Comparison of ENCODE assay signal across 12 cellular contexts in genomic region chr17:40432864-40433528, GRCh38. TPM values are rescaled to one million over a fixed set of nuclear protein-coding genes. Genes with fewer than 3 reads are reported as not detected.
DNase-seq lines count a peak whose midpoint lies in the region; ATAC-seq and TF ChIP-seq lines count a peak whose summit lies in the region.
"Had no signal": no experiment of that assay in that cellular context is flagged by ENCODE, and none has a peak within 500 bp of the region (broad histone marks: within the 10 kb centered on the region; RNA-seq: fewer than 3 reads in every experiment).

No MANE protein-coding gene starts in this region.

- H3K4me1 ChIP-seq in stomach smooth muscle (ENCODE audit: control insufficient read depth, insufficient read depth, low read length) (peaks cover 39% of the 10 kb centered on the region), testis (no peaks in the 10 kb centered on the region)
- H3K4me1 ChIP-seq: ascending aorta had no signal

- H3K4me1 Mint-ChIP-seq in brain = peaks cover 14% of the 10 kb centered on the region

- peaks cover 0 to 6% (median 2%) of the 10 kb centered on the region in 5 experiments for H3K9me3 Mint-ChIP-seq in brain
- H3K9me3 Mint-ChIP-seq: activated CD4-positive, alpha-beta memory T cell treated with anti-CD3 and anti-CD28 coated beads for 36 hours; memory B cell had no signal

- peaks cover 21% of the 10 kb centered on the region for H3K27me3 Mint-ChIP-seq in brain
- H3K27me3 Mint-ChIP-seq: activated CD4-positive, alpha-beta memory T cell treated with anti-CD3 and anti-CD28 coated beads for 36 hours had no signal

- TF ChIP-seq CTCF in brain (conservative IDR thresholded peaks at IDR 0.05) = no peak
- TF ChIP-seq CTCF in testis (IDR thresholded peaks at IDR 0.05) = no peak

- peak overlapping the region in 1 of 5 experiments; percentile 49 for H3K4me3 Mint-ChIP-seq in brain
- H3K4me3 Mint-ChIP-seq: activated CD4-positive, alpha-beta memory T cell treated with anti-CD3 and anti-CD28 coated beads for 36 hours; memory B cell had no signal

- ATAC-seq in HG03432 (IDR thresholded peaks at IDR 0.05; ENCODE audit: unreplicated experiment) = no peak
- ATAC-seq: gastrocnemius medialis had no signal

- H3K36me3 ChIP-seq in KOPT-K1 (ENCODE audit: insufficient read depth, low read length) = no peaks in the 10 kb centered on the region
- H3K36me3 ChIP-seq in stomach smooth muscle (ENCODE audit: control insufficient read depth in 2 of 2, insufficient read depth in 2 of 2, low read length in 2 of 2) = no peaks in the 10 kb centered on the region
- no peaks in the 10 kb centered on the region for H3K36me3 ChIP-seq in testis (ENCODE audit: low read depth, missing control alignments)
- H3K36me3 ChIP-seq: ascending aorta, gastrocnemius medialis had no signal

- H3K27ac ChIP-seq in KOPT-K1 (ENCODE audit: low read depth, low read length, poor library complexity, severe bottlenecking) (peak overlapping the region; percentile 19), stomach smooth muscle (ENCODE audit: low read length) (peak overlapping the region; percentile 95), testis (no peak overlapping the region)
- H3K27ac ChIP-seq: ascending aorta had no signal

- TF ChIP-seq POLR2A in testis (IDR thresholded peaks at IDR 0.05) = no peak

- H3K9ac ChIP-seq in stomach smooth muscle (ENCODE audit: low read length in 2 of 2) = peak overlapping the region; percentile 61 to 80

- no peaks in the 10 kb centered on the region for H3K36me3 Mint-ChIP-seq in brain
- H3K36me3 Mint-ChIP-seq: activated CD4-positive, alpha-beta memory T cell treated with anti-CD3 and anti-CD28 coated beads for 36 hours; memory B cell had no signal

- H3K27ac Mint-ChIP-seq in brain = peak overlapping the region; percentile 61 to 95 (median 80)
- H3K27ac Mint-ChIP-seq: activated CD4-positive, alpha-beta memory T cell treated with anti-CD3 and anti-CD28 coated beads for 36 hours; memory B cell had no signal

- H3K9me3 ChIP-seq in KOPT-K1 (ENCODE audit: insufficient read depth, low read length, poor library complexity, severe bottlenecking) (no peaks in the 10 kb centered on the region), stomach smooth muscle (ENCODE audit: control insufficient read depth in 2 of 2, low read length in 2 of 2) (no peaks in the 10 kb centered on the region), testis (no peaks in the 10 kb centered on the region)
- H3K9me3 ChIP-seq: ascending aorta, gastrocnemius medialis had no signal

- DNase-seq in iris pigment epithelial cell (ENCODE audit: low read depth) (peak; percentile 73), testis (no peak), kidney glomerular epithelial cell (lab: John Stamatoyannopoulos, UW) (no peak)
- DNase-seq: gastrocnemius medialis, small intestine had no signal

- H3K4me3 ChIP-seq in stomach smooth muscle (ENCODE audit: low read length in 2 of 2) = peak overlapping the region; percentile 29 to 47
- H3K4me3 ChIP-seq in testis = no peak overlapping the region
- H3K4me3 ChIP-seq: ascending aorta, gastrocnemius medialis had no signal

- 27 to 70% methylated on average over 2 of the region's 2 CpGs for WGBS in testis, 2 donors

- intact Hi-C loops in testis (cut with DNase I; ENCODE audit: low total_unique reads) = no loop called here

- H3K27me3 ChIP-seq in stomach smooth muscle (ENCODE audit: control insufficient read depth in 1 of 2, insufficient read depth in 2 of 2, low read length in 2 of 2) = no peaks in the 10 kb centered on the region
- no peaks in the 10 kb centered on the region for H3K27me3 ChIP-seq in testis
- H3K27me3 ChIP-seq: ascending aorta, gastrocnemius medialis had no signal

RNA-seq across cellular contexts. Expression of gene IGFBP4, which starts 10.3 kb away (rescaled TPM):
- polyA plus RNA-seq in brain (ENCODE audit: insufficient read depth, low read depth, low replicate concordance) = 50.5 TPM
- total RNA-seq in testis = 10 to 100 TPM; 67.9 to 76.7 TPM
- 317 TPM for polyA plus RNA-seq in testis (ENCODE audit: insufficient read depth, low read depth, low replicate concordance)

RNA-seq across cellular contexts. Expression of gene TOP2A, which starts 15.3 kb away (rescaled TPM):
- 141 TPM for polyA plus RNA-seq in brain (ENCODE audit: insufficient read depth, low read depth, low replicate concordance)
- total RNA-seq in testis = 10 to 100 TPM; 65.0 to 94.9 TPM
- polyA plus RNA-seq in testis (ENCODE audit: insufficient read depth, low read depth, low replicate concordance) = 75.3 TPM

Comparison
In these comparisons a context has a peak if more than half of its experiments do, and no peak if none do; other contexts are left out.
1. H3K27ac ChIP-seq: peak in KOPT-K1 (single experiment) and stomach smooth muscle (single experiment); none in testis (0 of 2).
2. H3K4me3 ChIP-seq: peak in stomach smooth muscle (2 of 2); none in testis (0 of 2).